ENCODE assay signal across 35 cellular contexts in the genomic region with DNA sequence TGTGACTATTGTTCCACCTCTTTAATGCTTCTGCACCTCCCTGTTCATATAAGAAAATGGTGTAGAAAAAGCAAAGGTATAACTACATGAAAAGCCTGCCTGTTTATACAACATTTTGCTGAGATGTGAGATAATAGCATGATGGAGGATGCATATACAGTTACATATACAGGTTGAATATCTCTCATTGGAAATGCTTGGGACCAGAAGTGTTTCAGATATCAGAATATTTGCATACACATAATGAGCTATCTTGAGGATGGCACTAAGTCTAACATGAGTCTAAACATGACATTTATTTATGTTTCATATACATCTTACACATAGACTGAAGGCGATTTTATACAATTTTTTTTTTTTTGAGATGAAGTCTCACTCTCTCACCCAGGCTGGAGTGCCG.
"Had no signal": no experiment of that assay in that cellular context is flagged by ENCODE, and none has a peak within 500 bp of the region (broad histone marks: within the 10 kb centered on the region; RNA-seq: fewer than 3 reads in every experiment).

No MANE protein-coding gene starts in this region.

- H3K36me3 ChIP-seq: MG63 had no signal

- H3K27ac ChIP-seq: KMS-11 had no signal

- H3K9me3 ChIP-seq: MG63 had no signal

- H3K4me3 ChIP-seq: MG63 had no signal

- DNase-seq: Karpas-422, Kasumi-1, KG1, MG63, MM.1S, MV-4-11, NCI-H1048, NCI-H1092, NCI-H1092 treated with DMSO at 0.1 percent for 48 hours, NCI-H1105, NCI-H1105 treated with DMSO at 0.1 percent for 48 hours, NCI-H1417, NCI-H1417 treated with DMSO at 0.1 percent for 48 hours, NCI-H1436, NCI-H1436 treated with DMSO at 0.1 percent for 48 hours, NCI-H146, NCI-H1694, NCI-H1694 treated with DMSO at 0.1 percent for 48 hours, NCI-H187, NCI-H187 treated with DMSO at 0.1 percent for 48 hours, NCI-H1930, NCI-H2029, NCI-H2029 treated with DMSO at 0.1 percent for 48 hours, NCI-H2081, NCI-H2081 treated with DMSO at 0.1 percent for 48 hours, NCI-H2107, NCI-H2171, NCI-H2171 treated with DMSO at 0.1 percent for 48 hours, NCI-H2227 treated with DMSO at 0.1 percent for 48 hours, NCI-H226, NCI-H345, NCI-H446, NCI-H446 treated with DMSO at 0.1 percent for 48 hours, NCI-H510A had no signal
